10 cellular contexts compared by ENCODE assay signal in the genomic region with DNA sequence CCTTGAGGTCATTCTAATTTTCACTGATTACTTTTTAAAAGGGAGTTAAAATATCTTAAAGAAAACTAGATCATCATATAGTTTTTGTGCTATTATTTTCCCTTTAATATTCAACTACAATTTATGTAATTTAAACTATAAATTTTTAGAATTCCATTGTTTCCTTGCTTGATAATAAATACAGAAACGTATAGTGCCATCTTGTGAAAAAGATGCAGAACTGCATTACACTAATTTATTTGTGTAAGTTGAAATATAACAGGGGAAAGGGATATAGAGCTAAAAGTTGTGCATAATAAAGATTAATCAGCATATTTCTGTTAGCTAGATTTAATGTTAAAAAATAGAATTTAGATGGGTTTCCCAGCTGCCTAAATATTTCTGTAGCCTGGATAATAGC.
DNase-seq lines count a peak whose midpoint lies in the region; ATAC-seq and TF ChIP-seq lines count a peak whose summit lies in the region.
"Had no signal": no experiment of that assay in that cellular context is flagged by ENCODE, and none has a peak within 500 bp of the region (broad histone marks: within the 10 kb centered on the region; RNA-seq: fewer than 3 reads in every experiment).

No MANE protein-coding gene starts in this region.

- H3K9me3 Mint-ChIP-seq in neural progenitor cell, result no peaks in the 10 kb centered on the region

- no peaks in the 10 kb centered on the region for H3K36me3 Mint-ChIP-seq in neural progenitor cell

- no peak overlapping the region for H3K4me3 Mint-ChIP-seq in neural progenitor cell

- peak; percentile 38 for DNase-seq in GM03348 (ENCODE audit: low spot score)
- DNase-seq in NCI-H1105 treated with DMSO at 0.1 percent for 48 hours (lab: John Stamatoyannopoulos, UW), result peak; percentile 68
- no peak for DNase-seq in brain microvascular endothelial cell
- DNase-seq in neural progenitor cell (ENCODE audit: low spot score), result peak; percentile 10
- no peak for DNase-seq in activated T-cell treated with anti-CD3 and anti-CD28 coated beads, Interleukin-2, amount 50 U/mL, for 1 hour
- DNase-seq: activated naive CD4-positive, alpha-beta T cell; retina had no signal

- H3K4me3 ChIP-seq in brain microvascular endothelial cell (ENCODE audit: low read depth, low read length), result no peak overlapping the region
- H3K4me3 ChIP-seq in neural progenitor cell, result no peak overlapping the region

- H3K4me1 Mint-ChIP-seq in neural progenitor cell, result no peaks in the 10 kb centered on the region

- no peaks in the 10 kb centered on the region for H4K20me1 ChIP-seq in neural progenitor cell (ENCODE audit: low read depth)

- H3K4me2 ChIP-seq in neural progenitor cell, result no peak overlapping the region

- H3K36me3 ChIP-seq in brain microvascular endothelial cell (replicated peaks) (no peaks in the 10 kb centered on the region), neural progenitor cell (no peaks in the 10 kb centered on the region)

- in situ Hi-C loops in brain microvascular endothelial cell (cut with HindIII; ENCODE audit: low pct_ligation_motif_present, low sequenced_read_pairs), result no loop called here

- H3K27ac ChIP-seq in brain microvascular endothelial cell, result no peak overlapping the region
- H3K27ac ChIP-seq in neural progenitor cell, result no peak overlapping the region

- ATAC-seq in GM19023 (IDR thresholded peaks at IDR 0.05; ENCODE audit: unreplicated experiment), result no peak
- no peak for ATAC-seq in HG03135 (IDR thresholded peaks at IDR 0.05; ENCODE audit: unreplicated experiment)
- no peak for ATAC-seq in HG03159 (IDR thresholded peaks at IDR 0.05; ENCODE audit: unreplicated experiment)

- no peak overlapping the region for H2AFZ ChIP-seq in neural progenitor cell (replicated peaks)

- no peak overlapping the region for H3K27ac Mint-ChIP-seq in neural progenitor cell

- TF ChIP-seq CTCF in brain microvascular endothelial cell (IDR thresholded peaks at IDR 0.05; ENCODE audit: low read depth, low read length, missing control alignments) (peak; percentile 7), neural progenitor cell (IDR thresholded peaks at IDR 0.05) (peak; percentile 73)

- H3K27me3 Mint-ChIP-seq in neural progenitor cell (ENCODE audit: insufficient read depth, low read depth), result no peaks in the 10 kb centered on the region

- no peak overlapping the region for H3K9ac ChIP-seq in neural progenitor cell

- H3F3A ChIP-seq in neural progenitor cell (ENCODE audit: low read depth), result no peaks in the 10 kb centered on the region

- no peaks in the 10 kb centered on the region for H3K9me3 ChIP-seq in neural progenitor cell (ENCODE audit: low read depth)

- H3K27me3 ChIP-seq in brain microvascular endothelial cell (replicated peaks) (no peaks in the 10 kb centered on the region), neural progenitor cell (no peaks in the 10 kb centered on the region)

- no peaks in the 10 kb centered on the region for H3K4me1 ChIP-seq in neural progenitor cell

- H3K79me2 ChIP-seq in neural progenitor cell (ENCODE audit: low read depth), result no peaks in the 10 kb centered on the region

Comparison
In these comparisons a context has a peak if more than half of its experiments do, and no peak if none do; other contexts are left out.
1. DNase-seq: peak in GM03348 (single experiment), NCI-H1105 treated with DMSO at 0.1 percent for 48 hours (single experiment) and neural progenitor cell (single experiment); none in brain microvascular endothelial cell (single experiment) and activated T-cell treated with anti-CD3 and anti-CD28 coated beads, Interleukin-2, amount 50 U/mL, for 1 hour (single experiment).